ENCODE assay signal across 20 cellular contexts in the genomic region with DNA sequence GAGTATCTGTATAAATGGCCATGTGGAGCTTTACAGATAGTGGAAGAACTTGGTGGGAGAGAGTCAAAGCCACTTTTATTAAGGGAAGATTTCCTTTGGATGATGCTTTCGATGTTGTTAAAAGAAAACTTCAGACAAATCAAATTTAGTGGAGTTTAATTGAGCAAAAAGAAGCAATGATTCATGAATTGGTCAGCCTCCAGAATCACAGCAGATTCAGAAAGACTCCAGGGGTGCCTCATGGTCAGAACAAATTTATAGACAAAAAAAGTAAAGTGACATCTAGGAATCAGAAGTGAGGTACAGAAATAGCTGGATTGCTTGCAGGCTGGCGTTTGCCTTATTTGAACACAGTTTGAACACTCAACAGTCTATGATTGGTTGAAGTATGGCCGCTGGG. TPM values are rescaled to one million over a fixed set of nuclear protein-coding genes. Genes with fewer than 3 reads are reported as not detected.
DNase-seq lines count a peak whose midpoint lies in the region; ATAC-seq, FAIRE-seq and TF ChIP-seq lines count a peak whose summit lies in the region.
"Had no signal": no experiment of that assay in that cellular context is flagged by ENCODE, and none has a peak within 500 bp of the region (broad histone marks: within the 10 kb centered on the region; RNA-seq: fewer than 3 reads in every experiment).

No MANE protein-coding gene starts in this region.

- H3K4me1 Mint-ChIP-seq in memory B cell (peaks cover 17% of the 10 kb centered on the region), MCF 10A (ENCODE audit: insufficient read depth, unreplicated experiment) (no peaks in the 10 kb centered on the region)

- POLR2A ChIA-PET in MCF 10A (lab: Yijun Ruan, JAX) = no interaction called here

- H3K27me3 Mint-ChIP-seq in memory B cell = no peaks in the 10 kb centered on the region
- peaks cover 34% of the 10 kb centered on the region for H3K27me3 Mint-ChIP-seq in MCF 10A (ENCODE audit: insufficient read depth, unreplicated experiment)

- H3K36me3 Mint-ChIP-seq in memory B cell (no peaks in the 10 kb centered on the region), MCF 10A (ENCODE audit: insufficient read depth, unreplicated experiment) (no peaks in the 10 kb centered on the region)
- H3K36me3 Mint-ChIP-seq: CD8-positive, alpha-beta T cell had no signal

- peaks cover 3 to 11% (median 7%) of the 10 kb centered on the region in 3 donors for H3K4me1 ChIP-seq in pancreas

- H3K4me3 Mint-ChIP-seq in memory B cell = no peak overlapping the region
- no peak overlapping the region for H3K4me3 Mint-ChIP-seq in MCF 10A (ENCODE audit: unreplicated experiment)
- H3K4me3 Mint-ChIP-seq: CD8-positive, alpha-beta T cell; H9 had no signal

- intact Hi-C loops in pancreas (cut with DNase I) = no loop called here
- intact Hi-C loops in MCF 10A (cut with micrococcal nuclease) = no loop called here

- TF ChIP-seq CTCF in pancreas (IDR thresholded peaks at IDR 0.05) (no peak), MCF 10A (IDR thresholded peaks at IDR 0.05; ENCODE audit: unreplicated experiment) (no peak)

- H3K27ac ChIP-seq in pancreas = no peak overlapping the region
- H3K27ac ChIP-seq: HL-60 had no signal

- H3K9me3 Mint-ChIP-seq in memory B cell = no peaks in the 10 kb centered on the region
- H3K9me3 Mint-ChIP-seq in MCF 10A (ENCODE audit: unreplicated experiment) = no peaks in the 10 kb centered on the region
- H3K9me3 Mint-ChIP-seq: CD8-positive, alpha-beta T cell; H9 had no signal

- no peaks in the 10 kb centered on the region for H3K36me3 ChIP-seq in pancreas

- H3K9me3 ChIP-seq in pancreas = no peaks in the 10 kb centered on the region

- DNase-seq in EL (peak; percentile 13), M059J (ENCODE audit: low read depth) (peak; percentile 64), memory B cell (ENCODE audit: low spot score in 2 of 2) (no peak), HCEC 1CT (no peak), pancreas (no peak), MCF 10A (ENCODE audit: unreplicated experiment) (no peak)
- DNase-seq: ACHN; C1 segment of cervical spinal cord; CD8-positive, alpha-beta T cell; DMS153; DMS79 treated with DMSO at 0.1 percent for 48 hours; GF-D8; H9; Karpas-422 had no signal

- FAIRE-seq in pancreas (lab: Jason Lieb, UNC) = no peak
- FAIRE-seq: D721Med, GM19239, K562 had no signal

- CTCF ChIA-PET in MCF 10A (lab: Yijun Ruan, JAX) = interaction anchor here (0.6 to 1.6 kb wide), 3 partner anchors 21 to 1425 kb away, joined by 3 to 5 read pairs (median 5); no protein-coding TSS in a partner anchor

- 87 to 94% methylated on average over 3 of the region's 3 CpGs for WGBS in pancreas, 2 donors

- H3K27me3 ChIP-seq in pancreas = no peaks in the 10 kb centered on the region

- no peak overlapping the region for H3K4me3 ChIP-seq in pancreas
- H3K4me3 ChIP-seq: K562 had no signal

- H3K27ac Mint-ChIP-seq in memory B cell = peak overlapping the region; percentile 19
- H3K27ac Mint-ChIP-seq in MCF 10A (ENCODE audit: low read depth, unreplicated experiment) = no peak overlapping the region
- H3K27ac Mint-ChIP-seq: CD8-positive, alpha-beta T cell; H9 had no signal

- BruUV-seq in MCF 10A (replicated peaks; lab: Mats Ljungman, UMichigan) = no TSS peak

- ATAC-seq in memory B cell (ENCODE audit: low read depth) (no peak), pancreas (no peak), GM21576 (IDR thresholded peaks at IDR 0.05; ENCODE audit: unreplicated experiment) (no peak)
- ATAC-seq: CD8-positive, alpha-beta T cell; K562 had no signal

RNA-seq across cellular contexts. Expression of gene CGA, which starts 5.3 kb away (rescaled TPM):
- 22.8 and 26.6 TPM in 2 replicates for total RNA-seq in M059J (2014; rRNA removed; shearing (Covaris generic))
- total RNA-seq in pancreas = under 1 TPM in 1 of 6 donors, not detected in 5; 0.16 TPM
- polyA plus RNA-seq in pancreas = not detected
- not detected in 2 replicates for total RNA-seq in MCF 10A (2022)
- total RNA-seq: A172; CD8-positive, alpha-beta T cell; H9; K562 had no signal

RNA-seq across cellular contexts. Expression of gene ZNF292, which starts 55.1 kb away (rescaled TPM):
- total RNA-seq in M059J (2014; rRNA removed; shearing (Covaris generic)) = 10.0 and 11.1 TPM in 2 replicates
- total RNA-seq in pancreas (10 to 100 TPM; 14.8 to 28.5 (median 17.0) TPM), MCF 10A (2022) (17.1 and 24.4 TPM in 2 replicates)
- 1 to 10 TPM; 4.2 to 5.9 TPM for polyA plus RNA-seq in pancreas

Comparison
In these comparisons a context has a peak if more than half of its experiments do, and no peak if none do; other contexts are left out.
1. DNase-seq: peak in EL (single experiment) and M059J (single experiment); none in memory B cell (0 of 2), HCEC 1CT (single experiment), pancreas (0 of 6) and MCF 10A (single experiment).
2. RNA of gene CGA, which starts 5.3 kb away (total RNA-seq): 22.8 to 26.6 TPM in M059J; not detected in MCF 10A and 0.16 TPM in pancreas; every median in the first group is over 10 times any median in the second.